Comparison of ENCODE assay signal across 21 cellular contexts in the genomic region with DNA sequence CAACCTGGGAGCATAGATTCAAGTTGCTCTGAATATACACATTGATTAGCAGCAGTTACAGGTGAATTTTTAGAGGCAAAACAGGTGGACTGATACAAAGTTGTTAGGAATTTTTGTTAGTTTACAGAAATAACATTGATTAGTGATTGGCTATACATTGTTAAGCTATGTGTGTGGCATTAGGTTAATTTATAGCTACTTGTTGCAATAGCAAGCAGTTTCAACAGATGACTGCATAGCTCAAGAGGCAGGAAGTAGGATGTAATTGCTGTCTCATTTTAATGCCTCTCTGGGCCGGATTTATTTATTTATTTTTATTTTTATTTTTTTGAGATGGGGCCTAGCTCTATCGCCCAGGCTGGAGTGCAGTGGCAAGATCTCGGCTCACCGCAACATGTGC.
"Had no signal": no experiment of that assay in that cellular context is flagged by ENCODE, and none has a peak within 500 bp of the region (broad histone marks: within the 10 kb centered on the region; RNA-seq: fewer than 3 reads in every experiment).

No MANE protein-coding gene starts in this region.

- H3K9me3 Mint-ChIP-seq: activated T-cell treated with anti-CD3 and anti-CD28 coated beads, Interleukin-2, amount 50 U/mL, for 4 hours; natural killer cell had no signal

- H3K27me3 Mint-ChIP-seq: brain, progenitor cell of endocrine pancreas had no signal

- H3K9me3 ChIP-seq: gastrocnemius medialis, transverse colon, vagina had no signal

- DNase-seq: activated CD4-positive, alpha-beta T cell treated with anti-CD3 and anti-CD28 coated beads, Interleukin-2, amount 50 U/mL, for 1 hour; activated CD4-positive, CD25-positive, alpha-beta regulatory T cell treated with anti-CD3 and anti-CD28 coated beads, Interleukin-2, amount 50 U/mL, for 72 hours; activated CD8-positive, alpha-beta memory T cell treated with anti-CD3 and anti-CD28 coated beads, Interleukin-2, amount 50 U/mL, for 4 hours; activated naive CD4-positive, alpha-beta T cell treated with anti-CD3 and anti-CD28 coated beads for 36 hours; activated T-cell treated with anti-CD3 and anti-CD28 coated beads, Interleukin-2, amount 50 U/mL, for 4 hours; caudate nucleus; erythroblast; gastrocnemius medialis; heart left ventricle; left ventricle myocardium superior; mesendoderm; natural killer cell; occipital lobe; stimulated activated CD4-positive, alpha-beta T cell treated with anti-CD3 and anti-CD28 coated beads, Interleukin-12 subunit alpha, Interleukin-12 subunit beta, amount 100 ng/mL, for 4 hours; stimulated activated CD4-positive, alpha-beta T cell treated with anti-CD3 and anti-CD28 coated beads, Interleukin-1b, Interleukin-23, amount 100 ng/mL, for 48 hours; stimulated activated naive CD4-positive, alpha-beta T cell treated with Interleukin-2 at 50 U/mL for 16 hours; transverse colon had no signal

- ATAC-seq: activated T-cell treated with anti-CD3 and anti-CD28 coated beads, Interleukin-2, amount 50 U/mL, for 4 hours; gastrocnemius medialis; heart left ventricle; left ventricle myocardium superior; natural killer cell had no signal

- H3K4me3 Mint-ChIP-seq: activated naive CD4-positive, alpha-beta T cell treated with anti-CD3 and anti-CD28 coated beads for 36 hours; activated T-cell treated with anti-CD3 and anti-CD28 coated beads, Interleukin-2, amount 50 U/mL, for 4 hours; brain; natural killer cell; T-helper 1 cell treated with Interleukin-12 subunit alpha and Interleukin-12 subunit beta and Interleukin-4 antibody, amounts not matched to agents 30 μg/mL and 1 μg/mL, for 36 hours had no signal

- H3K4me3 ChIP-seq: gastrocnemius medialis, heart left ventricle, transverse colon, vagina had no signal

- H3K27ac Mint-ChIP-seq: activated naive CD4-positive, alpha-beta T cell treated with anti-CD3 and anti-CD28 coated beads for 36 hours; T-helper 1 cell treated with Interleukin-12 subunit alpha and Interleukin-12 subunit beta and Interleukin-4 antibody, amounts not matched to agents 30 μg/mL and 1 μg/mL, for 36 hours had no signal

- H3K27me3 ChIP-seq: gastrocnemius medialis, heart left ventricle, transverse colon, vagina had no signal

- H3K36me3 Mint-ChIP-seq: natural killer cell had no signal

- H3K36me3 ChIP-seq: gastrocnemius medialis, heart left ventricle, transverse colon, vagina had no signal

- H3K27ac ChIP-seq: transverse colon, vagina had no signal
